ENCODE assay signal across 1 cellular context in genomic region chr10:87870154-87870553, GRCh38.
TF ChIP-seq lines count a peak whose summit lies in the region.

No MANE protein-coding gene starts in this region.

TF ChIP-seq in K562, 482 proteins besides CTCF, POLR2A, EP300 and RAD21:
- TF ChIP-seq ZNF316 (IDR thresholded peaks at IDR 0.05), result peak; percentile 68
- TF ChIP-seq BMI1 (IDR thresholded peaks at IDR 0.05; ENCODE audit: low read length), result no peak
